17 cellular contexts compared by ENCODE assay signal in the genomic region with DNA sequence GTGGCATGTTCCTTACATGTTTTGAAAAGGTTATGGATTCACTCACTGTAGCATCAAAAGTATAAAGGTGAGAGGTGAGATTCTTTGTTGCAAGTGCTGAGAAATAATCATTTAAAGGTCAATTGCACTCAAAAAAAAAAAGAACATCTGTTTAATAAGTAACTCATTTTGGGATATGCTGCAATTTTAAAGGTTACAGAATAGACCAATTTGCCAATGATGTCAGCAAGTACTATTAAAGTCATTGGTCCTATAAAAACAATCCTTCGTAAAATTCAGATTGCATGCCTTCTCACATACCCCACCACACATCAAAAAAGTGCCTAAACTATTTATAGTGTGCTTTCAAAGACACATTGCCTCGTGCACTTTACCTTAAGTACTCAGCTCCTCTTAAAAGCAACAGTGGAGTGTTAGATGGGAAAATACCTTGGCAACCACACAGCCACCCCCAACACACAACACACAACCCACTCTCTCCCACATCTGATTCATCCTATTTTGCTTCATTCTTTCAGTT.
DNase-seq lines count a peak whose midpoint lies in the region; ATAC-seq, FAIRE-seq and TF ChIP-seq lines count a peak whose summit lies in the region.
"Had no signal": no experiment of that assay in that cellular context is flagged by ENCODE, and none has a peak within 500 bp of the region (broad histone marks: within the 10 kb centered on the region; RNA-seq: fewer than 3 reads in every experiment).

No MANE protein-coding gene starts in this region.

- in situ Hi-C loops in gastrocnemius medialis (cut with MboI; ENCODE audit: low sequenced_read_pairs in 4 of 4): no loop called here

- no peak for TF ChIP-seq POLR2A in gastrocnemius medialis (IDR thresholded peaks at IDR 0.05)

- intact Hi-C loops in activated T-helper 1 cell treated with anti-CD3 and anti-CD28 coated beads, Interleukin-12 subunit alpha, Interleukin-12 subunit beta, Interleukin-2, Interleukin-4 antibody, amounts not matched to agents 30 ng/mL and 10 ng/mL and 1 ng/mL, durations not matched to agents 14 hours and 24 hours and 36 hours (cut with micrococcal nuclease): no loop called here
- intact Hi-C loops in gastrocnemius medialis (cut with DNase I; ENCODE audit: low total_unique reads): no loop called here

- H3K4me1 ChIP-seq in gastrocnemius medialis: no peaks in the 10 kb centered on the region
- H3K4me1 ChIP-seq: BE2C had no signal

- H3K27me3 ChIP-seq in BJ (ENCODE audit: control insufficient read depth, insufficient read depth, low read length) (no peaks in the 10 kb centered on the region), gastrocnemius medialis (no peaks in the 10 kb centered on the region)
- H3K27me3 ChIP-seq: BE2C had no signal

- H3K4me3 Mint-ChIP-seq in activated T-helper 1 cell treated with anti-CD3 and anti-CD28 coated beads, Interleukin-12 subunit alpha, Interleukin-12 subunit beta, Interleukin-2, Interleukin-4 antibody, amounts not matched to agents 30 ng/mL and 10 ng/mL and 1 ng/mL, durations not matched to agents 14 hours and 24 hours and 36 hours: no peak overlapping the region

- H3K27ac ChIP-seq in gastrocnemius medialis: no peak overlapping the region
- H3K27ac ChIP-seq: WERI-Rb-1 had no signal

- H3K4me3 ChIP-seq in BJ (ENCODE audit: low read depth, low read length): no peak overlapping the region
- no peak overlapping the region for H3K4me3 ChIP-seq in foreskin fibroblast (ENCODE audit: low read depth in 1 of 2, low read length in 2 of 2)
- H3K4me3 ChIP-seq in gastrocnemius medialis: no peak overlapping the region

- no peaks in the 10 kb centered on the region for H3K36me3 ChIP-seq in BJ (ENCODE audit: control insufficient read depth, insufficient read depth, low read length)
- no peaks in the 10 kb centered on the region for H3K36me3 ChIP-seq in gastrocnemius medialis
- H3K36me3 ChIP-seq: BE2C, WERI-Rb-1 had no signal

- H3K27ac Mint-ChIP-seq in activated T-helper 1 cell treated with anti-CD3 and anti-CD28 coated beads, Interleukin-12 subunit alpha, Interleukin-12 subunit beta, Interleukin-2, Interleukin-4 antibody, amounts not matched to agents 30 ng/mL and 10 ng/mL and 1 ng/mL, durations not matched to agents 14 hours and 24 hours and 36 hours: no peak overlapping the region

- H3K9me3 ChIP-seq in gastrocnemius medialis: no peaks in the 10 kb centered on the region
- H3K9me3 ChIP-seq: BE2C had no signal

- no peaks in the 10 kb centered on the region for H3K9me3 Mint-ChIP-seq in activated T-helper 1 cell treated with anti-CD3 and anti-CD28 coated beads, Interleukin-12 subunit alpha, Interleukin-12 subunit beta, Interleukin-2, Interleukin-4 antibody, amounts not matched to agents 30 ng/mL and 10 ng/mL and 1 ng/mL, durations not matched to agents 14 hours and 24 hours and 36 hours

- H3K4me1 Mint-ChIP-seq in activated T-helper 1 cell treated with anti-CD3 and anti-CD28 coated beads, Interleukin-12 subunit alpha, Interleukin-12 subunit beta, Interleukin-2, Interleukin-4 antibody, amounts not matched to agents 30 ng/mL and 10 ng/mL and 1 ng/mL, durations not matched to agents 14 hours and 24 hours and 36 hours (ENCODE audit: low read depth): peaks cover 5% of the 10 kb centered on the region

- ATAC-seq in GM18867 (IDR thresholded peaks at IDR 0.05; ENCODE audit: unreplicated experiment) (peak; percentile 44), gastrocnemius medialis (no peak)

- DNase-seq in BJ (ENCODE audit: low read depth) (peak; percentile 6), RCC 7860 (ENCODE audit: low spot score) (peak; percentile 11), kidney tubule cell (ENCODE audit: low spot score) (peak; percentile 68), foreskin fibroblast (no peak), gastrocnemius medialis (no peak), mesenteric fat pad (ENCODE audit: low spot score) (no peak)
- DNase-seq in activated T-helper 1 cell treated with anti-CD3 and anti-CD28 coated beads, Interleukin-12 subunit alpha, Interleukin-12 subunit beta, Interleukin-2, Interleukin-4 antibody, amounts not matched to agents 30 ng/mL and 10 ng/mL and 1 ng/mL, durations not matched to agents 14 hours and 24 hours and 36 hours (ENCODE audit: low spot score): no peak
- DNase-seq: activated gamma-delta T cell, BE2C, dermis blood vessel endothelial cell, erythroblast, NCI-H2081 treated with DMSO at 0.1 percent for 48 hours, NCI-H69, posterior cingulate gyrus, substantia nigra, WERI-Rb-1 had no signal

- TF ChIP-seq CTCF in BJ (IDR thresholded peaks at IDR 0.05; ENCODE audit: insufficient read depth, low read depth, low read length): no peak
- no peak for TF ChIP-seq CTCF in foreskin fibroblast (IDR thresholded peaks at IDR 0.05; ENCODE audit: low read depth, low read length)
- TF ChIP-seq CTCF in gastrocnemius medialis (IDR thresholded peaks at IDR 0.05 in 4 of 5, conservative IDR thresholded peaks at IDR 0.05 in 1 of 5): no peak

- POLR2A ChIA-PET in BJ (lab: Charles Lee): no interaction called here

- no peak for FAIRE-seq in RCC 7860 (lab: Jason Lieb, UNC)

- H3K36me3 Mint-ChIP-seq in activated T-helper 1 cell treated with anti-CD3 and anti-CD28 coated beads, Interleukin-12 subunit alpha, Interleukin-12 subunit beta, Interleukin-2, Interleukin-4 antibody, amounts not matched to agents 30 ng/mL and 10 ng/mL and 1 ng/mL, durations not matched to agents 14 hours and 24 hours and 36 hours (ENCODE audit: low read depth): no peaks in the 10 kb centered on the region

- H3K27me3 Mint-ChIP-seq in activated T-helper 1 cell treated with anti-CD3 and anti-CD28 coated beads, Interleukin-12 subunit alpha, Interleukin-12 subunit beta, Interleukin-2, Interleukin-4 antibody, amounts not matched to agents 30 ng/mL and 10 ng/mL and 1 ng/mL, durations not matched to agents 14 hours and 24 hours and 36 hours (ENCODE audit: insufficient read depth): peaks cover 4% of the 10 kb centered on the region

- CTCF ChIA-PET in BJ (lab: Yijun Ruan, JAX): no interaction called here

Comparison
In these comparisons a context has a peak if more than half of its experiments do, and no peak if none do; other contexts are left out.
1. DNase-seq: peak in BJ (single experiment), RCC 7860 (single experiment) and kidney tubule cell (single experiment); none in activated T-helper 1 cell treated with anti-CD3 and anti-CD28 coated beads, Interleukin-12 subunit alpha, Interleukin-12 subunit beta, Interleukin-2, Interleukin-4 antibody, amounts not matched to agents 30 ng/mL and 10 ng/mL and 1 ng/mL, durations not matched to agents 14 hours and 24 hours and 36 hours (single experiment), foreskin fibroblast (0 of 2), gastrocnemius medialis (0 of 2) and mesenteric fat pad (single experiment).